Comparison of ENCODE assay signal across 8 cellular contexts in the genomic region with DNA sequence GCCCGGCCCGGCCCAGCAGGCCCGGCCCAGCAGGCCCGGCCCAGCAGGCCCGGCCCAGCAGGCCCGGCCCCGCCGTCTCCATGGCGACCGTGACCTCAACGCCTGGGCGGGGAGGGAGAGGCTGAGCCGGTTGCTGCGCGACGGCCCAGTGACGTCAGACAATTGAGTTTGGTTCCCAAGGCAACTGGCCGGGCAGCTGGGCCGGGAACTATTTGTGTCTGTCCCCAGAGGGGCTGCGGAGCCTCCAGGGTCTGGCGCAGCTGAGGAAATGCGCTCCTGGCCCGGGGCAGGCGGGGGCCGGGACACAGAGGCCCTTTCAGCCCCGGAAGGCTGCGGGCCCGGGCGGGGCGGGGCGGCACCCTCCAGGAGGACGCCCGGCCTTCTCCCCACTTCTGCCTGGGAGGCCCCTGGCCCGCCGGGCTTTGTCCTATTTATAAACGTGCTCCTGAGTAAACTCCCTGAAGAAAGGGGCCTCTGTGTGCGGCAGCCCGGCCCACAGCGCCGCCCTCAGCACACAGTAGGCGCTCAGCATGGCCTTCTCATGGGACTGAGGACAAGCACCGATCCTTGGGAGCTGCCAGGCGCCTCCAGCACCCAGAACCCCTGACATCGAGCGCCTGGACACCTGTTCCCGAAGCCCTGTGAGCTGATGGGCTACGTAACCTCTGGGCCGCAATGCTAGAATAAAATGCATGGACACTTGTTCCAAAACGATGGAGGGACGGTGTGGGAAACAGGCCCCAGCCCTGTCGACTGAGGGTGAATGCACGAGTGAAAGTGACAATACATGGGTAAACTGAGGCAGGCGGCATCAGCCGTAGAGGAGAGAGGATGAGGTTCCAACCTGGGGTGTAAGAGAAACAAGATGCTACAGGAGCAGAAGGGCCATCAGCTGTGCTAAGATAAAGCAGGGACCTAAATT. TPM values are rescaled to one million over a fixed set of nuclear protein-coding genes. Genes with fewer than 3 reads are reported as not detected.
DNase-seq lines count a peak whose midpoint lies in the region; ATAC-seq and TF ChIP-seq lines count a peak whose summit lies in the region.

No MANE protein-coding gene starts in this region.

- DNase-seq in DMS153 treated with DMSO at 0.1 percent for 48 hours (lab: John Stamatoyannopoulos, UW; ENCODE audit: unreplicated experiment) (peak; percentile 91), RKO (ENCODE audit: low spot score) (peak; percentile 96), fibroblast of lung (ENCODE audit: low read depth in 2 of 2) (peak; percentile 96 to 98)
- DNase-seq in activated T-helper 1 cell treated with anti-CD3 and anti-CD28 coated beads, Interleukin-2, amount 50 U/mL, for 16 hours (ENCODE audit: low read depth in 1 of 2, low spot score in 1 of 2), result peak; percentile 88 to 91
- DNase-seq in naive thymus-derived CD8-positive, alpha-beta T cell, result peak; percentile 90 to 99 (median 94)

- H3K36me3 Mint-ChIP-seq in naive thymus-derived CD8-positive, alpha-beta T cell, result no peaks in the 10 kb centered on the region
- H3K36me3 Mint-ChIP-seq in stimulated activated memory B cell treated with anti-CD40 and anti-IgM and Interleukin-4, amounts not matched to agents 10 μg/mL and 1 μg/mL and 100 μg/mL, for 72 hours, result no peaks in the 10 kb centered on the region

- H3K4me3 Mint-ChIP-seq in naive thymus-derived CD8-positive, alpha-beta T cell, result peak overlapping the region; percentile 61 to 84 (median 70)
- peak overlapping the region; percentile 80 for H3K4me3 Mint-ChIP-seq in stimulated activated memory B cell treated with anti-CD40 and anti-IgM and Interleukin-4, amounts not matched to agents 10 μg/mL and 1 μg/mL and 100 μg/mL, for 72 hours

- ATAC-seq in GM21717 (IDR thresholded peaks at IDR 0.05; ENCODE audit: unreplicated experiment), result peak; percentile 77
- peak; percentile 82 for ATAC-seq in naive thymus-derived CD8-positive, alpha-beta T cell
- ATAC-seq in stimulated activated memory B cell treated with anti-CD40 and anti-IgM and Interleukin-4, amounts not matched to agents 10 μg/mL and 1 μg/mL and 100 μg/mL, for 72 hours, result peak; percentile 94

- H3K27me3 Mint-ChIP-seq in naive thymus-derived CD8-positive, alpha-beta T cell, result peaks cover 0 to 7% (median 0%) of the 10 kb centered on the region in 5 donors
- H3K27me3 Mint-ChIP-seq in stimulated activated memory B cell treated with anti-CD40 and anti-IgM and Interleukin-4, amounts not matched to agents 10 μg/mL and 1 μg/mL and 100 μg/mL, for 72 hours, result no peaks in the 10 kb centered on the region

- H3K36me3 ChIP-seq in KMS-11 (ENCODE audit: insufficient read depth) (no peaks in the 10 kb centered on the region), fibroblast of lung (ENCODE audit: control insufficient read depth, insufficient read depth, low read length) (no peaks in the 10 kb centered on the region)

- peak overlapping the region; percentile 80 for H2AFZ ChIP-seq in KMS-11 (ENCODE audit: low read depth)
- H2AFZ ChIP-seq in fibroblast of lung (ENCODE audit: low read length), result no peak overlapping the region

- peak overlapping the region; percentile 60 to 97 (median 92) for H3K27ac Mint-ChIP-seq in naive thymus-derived CD8-positive, alpha-beta T cell
- H3K27ac Mint-ChIP-seq in stimulated activated memory B cell treated with anti-CD40 and anti-IgM and Interleukin-4, amounts not matched to agents 10 μg/mL and 1 μg/mL and 100 μg/mL, for 72 hours, result peak overlapping the region; percentile 86

- TF ChIP-seq CTCF in KMS-11 (conservative IDR thresholded peaks at IDR 0.05; ENCODE audit: low read depth, low read length), result no peak; the same call in 1 of the 2 replicates
- TF ChIP-seq CTCF in fibroblast of lung (conservative IDR thresholded peaks at IDR 0.05 in 1 of 2, IDR thresholded peaks at IDR 0.05 in 1 of 2; ENCODE audit: low read depth in 1 of 2, low read length in 2 of 2), result no peak

- H3K9ac ChIP-seq in KMS-11, result peak overlapping the region; percentile 95
- peak overlapping the region; percentile 98 for H3K9ac ChIP-seq in fibroblast of lung (ENCODE audit: insufficient read depth, low read length)

- H3K4me2 ChIP-seq in KMS-11, result peak overlapping the region; percentile 86
- H3K4me2 ChIP-seq in fibroblast of lung (ENCODE audit: extremely low read depth, insufficient read depth, low read length), result peak overlapping the region; percentile 81

- H3K79me2 ChIP-seq in KMS-11 (ENCODE audit: insufficient read depth, low read depth) (no peaks in the 10 kb centered on the region), fibroblast of lung (ENCODE audit: control insufficient read depth, insufficient read depth, low read length) (no peaks in the 10 kb centered on the region)

- H3K27me3 ChIP-seq in KMS-11 (ENCODE audit: insufficient read depth, low read depth) (no peaks in the 10 kb centered on the region), fibroblast of lung (ENCODE audit: control insufficient read depth, insufficient read depth, low read length) (no peaks in the 10 kb centered on the region)

- H4K20me1 ChIP-seq in KMS-11 (ENCODE audit: insufficient read depth) (no peaks in the 10 kb centered on the region), fibroblast of lung (ENCODE audit: control insufficient read depth, extremely low read depth, insufficient read depth, low read length) (no peaks in the 10 kb centered on the region)

- peaks cover 32% of the 10 kb centered on the region for H3K4me1 ChIP-seq in KMS-11 (ENCODE audit: low read depth, poor library complexity, severe bottlenecking)
- peaks cover 12% of the 10 kb centered on the region for H3K4me1 ChIP-seq in fibroblast of lung (ENCODE audit: control insufficient read depth, extremely low read depth, insufficient read depth, low read length)

- no peaks in the 10 kb centered on the region for H3K9me3 Mint-ChIP-seq in naive thymus-derived CD8-positive, alpha-beta T cell
- no peaks in the 10 kb centered on the region for H3K9me3 Mint-ChIP-seq in stimulated activated memory B cell treated with anti-CD40 and anti-IgM and Interleukin-4, amounts not matched to agents 10 μg/mL and 1 μg/mL and 100 μg/mL, for 72 hours

- H3K9me3 ChIP-seq in fibroblast of lung (ENCODE audit: control insufficient read depth, insufficient read depth, low read depth, low read length), result no peaks in the 10 kb centered on the region

- POLR2A ChIA-PET in naive thymus-derived CD8-positive, alpha-beta T cell (lab: Charles Lee), result interaction anchor here (0.7 to 1.7 kb wide), 7 partner anchors 9 to 103 kb away, joined by 3 to 6 read pairs (median 4); partner anchors contain the start of gene PTMA

- peak overlapping the region; percentile 71 for H3K4me3 ChIP-seq in KMS-11 (IDR thresholded peaks at IDR 0.05; ENCODE audit: insufficient read depth, low read depth, low read length)
- H3K4me3 ChIP-seq in fibroblast of lung (replicated peaks in 1 of 4; ENCODE audit: control extremely low read depth in 1 of 4, insufficient read depth in 1 of 4, low read depth in 3 of 4, low read length in 4 of 4), result peak overlapping the region; percentile 7 to 55 (median 20)

- H3K4me1 Mint-ChIP-seq in naive thymus-derived CD8-positive, alpha-beta T cell, result peaks cover 7 to 25% (median 9%) of the 10 kb centered on the region in 4 donors
- peaks cover 38% of the 10 kb centered on the region for H3K4me1 Mint-ChIP-seq in stimulated activated memory B cell treated with anti-CD40 and anti-IgM and Interleukin-4, amounts not matched to agents 10 μg/mL and 1 μg/mL and 100 μg/mL, for 72 hours

- H3K27ac ChIP-seq in KMS-11, result peak overlapping the region; percentile 88
- peak overlapping the region; percentile 99 for H3K27ac ChIP-seq in fibroblast of lung (ENCODE audit: insufficient read depth, low read length)

RNA-seq across cellular contexts. Expression of gene TEX44, which starts 12.3 kb away (rescaled TPM):
- not detected in 2 replicates for total RNA-seq in fibroblast of lung
- not detected in 2 replicates for polyA plus RNA-seq in fibroblast of lung
- not detected in 2 replicates for polyA plus RNA-seq in fibroblast of lung (2012)
- not detected in 2 replicates for polyA minus RNA-seq in fibroblast of lung (ENCODE audit: low replicate concordance)
- not detected for total RNA-seq in naive thymus-derived CD8-positive, alpha-beta T cell
- not detected for polyA plus RNA-seq in naive thymus-derived CD8-positive, alpha-beta T cell

Comparison
In these comparisons a context has a peak if more than half of its experiments do, and no peak if none do; other contexts are left out.
1. Peak in every context shown above with its lines: DNase-seq, ATAC-seq, H3K4me3 ChIP-seq and H3K27ac ChIP-seq.